Comparison of ENCODE assay signal across 1 cellular context in genomic region chrX:21529771-21530170, GRCh38.
TF ChIP-seq lines count a peak whose summit lies in the region.

No MANE protein-coding gene starts in this region.

TF ChIP-seq in SK-N-SH, 30 proteins besides CTCF, POLR2A, EP300 and RAD21 (continued from another document):
- TF ChIP-seq TAF1 (IDR thresholded peaks at IDR 0.05; ENCODE audit: borderline replicate concordance, low read depth, low read length) (no peak), JUND (IDR thresholded peaks at IDR 0.05) (no peak), NRF1 (IDR thresholded peaks at IDR 0.05; ENCODE audit: low read depth, low read length) (no peak), EZH2phosphoT487 (IDR thresholded peaks at IDR 0.05; ENCODE audit: borderline replicate concordance, low read depth) (no peak)
